In genomic region chr2:113889471-113890252, GRCh38 we compare ENCODE assay signal across 1 cellular context.
A peak's percentile ranks its signal among the peaks of the same experiment; 100 is the strongest.
TF ChIP-seq lines count a peak whose summit lies in the region.

Gene ACTR3, plus strand, starts transcription at chr2:113890089. Its CDS starts 191 bp downstream, at chr2:113890280.

TF ChIP-seq in K562, 482 proteins besides CTCF, POLR2A, EP300 and RAD21 (continued from another document and continues in another):
- no peak for TF ChIP-seq E4F1 (CRISPR knock-in tag; IDR thresholded peaks at IDR 0.05; ENCODE audit: borderline replicate concordance)
- TF ChIP-seq ZNF124 (CRISPR knock-in tag; IDR thresholded peaks at IDR 0.05), result no peak
- TF ChIP-seq ZNF431 (CRISPR knock-in tag; IDR thresholded peaks at IDR 0.05), result no peak; the same call in 1 of the 2 replicates
- TF ChIP-seq SIN3B (IDR thresholded peaks at IDR 0.05; ENCODE audit: low read depth), result 0 out of 2 replicates have a peak, but pooled peaks have one; percentile 33
- TF ChIP-seq CHD2 (IDR thresholded peaks at IDR 0.05; ENCODE audit: low read depth, low read length), result no peak
- TF ChIP-seq ZNF184 (CRISPR knock-in tag; IDR thresholded peaks at IDR 0.05), result no peak
- no peak for TF ChIP-seq TCF7 (IDR thresholded peaks at IDR 0.05; ENCODE audit: borderline replicate concordance)
- TF ChIP-seq KDM4B (IDR thresholded peaks at IDR 0.05; ENCODE audit: borderline replicate concordance in 2 of 2, low read depth in 1 of 2), result peak in 1 of 2 experiments; percentile 95; a peak in 2 of 4 replicates
- no peak for TF ChIP-seq ZNF76 (CRISPR knock-in tag; IDR thresholded peaks at IDR 0.05; ENCODE audit: borderline replicate concordance)
- TF ChIP-seq FOS (IDR thresholded peaks at IDR 0.05; ENCODE audit: extremely low read depth, insufficient read length), result no peak
- TF ChIP-seq E2F3 (CRISPR knock-in tag; IDR thresholded peaks at IDR 0.05), result no peak
- no peak for TF ChIP-seq RERE (CRISPR knock-in tag; IDR thresholded peaks at IDR 0.05; ENCODE audit: borderline replicate concordance)
- no peak for TF ChIP-seq MECOM (CRISPR knock-in tag; IDR thresholded peaks at IDR 0.05)
- TF ChIP-seq SP2 (IDR thresholded peaks at IDR 0.05; ENCODE audit: extremely low read depth, low read depth, low read length, poor library complexity, severe bottlenecking), result no peak
- no peak for TF ChIP-seq SRSF3 (IDR thresholded peaks at IDR 0.05; ENCODE audit: insufficient read depth, low read length)
- TF ChIP-seq DIDO1 (tag; IDR thresholded peaks at IDR 0.05; ENCODE audit: low read depth), result no peak
- TF ChIP-seq ATF2 (CRISPR knock-in tag; IDR thresholded peaks at IDR 0.05), result no peak
- TF ChIP-seq LCOR (CRISPR knock-in tag; IDR thresholded peaks at IDR 0.05), result no peak; the same call in 1 of the 2 replicates
- no peak for TF ChIP-seq ZNF785 (CRISPR knock-in tag; IDR thresholded peaks at IDR 0.05)
- peak; percentile 60 for TF ChIP-seq GTF2B (IDR thresholded peaks at IDR 0.05; ENCODE audit: extremely low read depth, insufficient read length)
- peak; percentile 94 for TF ChIP-seq HMBOX1 (IDR thresholded peaks at IDR 0.05)
- TF ChIP-seq NONO (IDR thresholded peaks at IDR 0.05; ENCODE audit: low read depth in 2 of 2, low read length in 1 of 2), result peak; percentile 24 to 25; a peak in 3 of 4 replicates
- peak; percentile 2; the same call in 1 of the 2 replicates for TF ChIP-seq ZNF644 (tag; IDR thresholded peaks at IDR 0.05; ENCODE audit: low read depth)
- TF ChIP-seq JUND (IDR thresholded peaks at IDR 0.05; ENCODE audit: borderline replicate concordance, low read depth, low read length), result peak; percentile 35; the same call in 1 of the 2 replicates
- peak; percentile 69; the same call in 1 of the 3 replicates for TF ChIP-seq JUND (tag; IDR thresholded peaks at IDR 0.05; ENCODE audit: borderline replicate concordance, low read depth, low read length)
- peak; percentile 79 for TF ChIP-seq DACH1 (IDR thresholded peaks at IDR 0.05; ENCODE audit: partially characterized antibody)
- TF ChIP-seq PTTG1 (tag; IDR thresholded peaks at IDR 0.05; ENCODE audit: low read depth), result no peak
- TF ChIP-seq POLR2H (tag; IDR thresholded peaks at IDR 0.05; ENCODE audit: low read depth), result peak; percentile 97
- TF ChIP-seq RNF2 (IDR thresholded peaks at IDR 0.05), result peak; percentile 56
- 0 out of 2 replicates have a peak, but pooled peaks have one; percentile 25 for TF ChIP-seq MEF2D (tag; conservative IDR thresholded peaks at IDR 0.05; ENCODE audit: low read depth)
- TF ChIP-seq ZFPM2 (CRISPR knock-in tag; IDR thresholded peaks at IDR 0.05), result no peak
- peak; percentile 69; the same call in 1 of the 2 replicates for TF ChIP-seq KLF1 (tag; IDR thresholded peaks at IDR 0.05)
- TF ChIP-seq ZNF12 (CRISPR knock-in tag; IDR thresholded peaks at IDR 0.05), result peak; percentile 63; the same call in 1 of the 2 replicates
- no peak for TF ChIP-seq NFXL1 (CRISPR knock-in tag; IDR thresholded peaks at IDR 0.05)
- no peak for TF ChIP-seq USF2 (CRISPR knock-in tag; IDR thresholded peaks at IDR 0.05)
- TF ChIP-seq TRIM24 (IDR thresholded peaks at IDR 0.05), result peak in 1 of 2 experiments; percentile 45; a peak in 2 of 4 replicates
- TF ChIP-seq ZNF655 (CRISPR knock-in tag; IDR thresholded peaks at IDR 0.05), result no peak
- TF ChIP-seq RHOXF2B (CRISPR knock-in tag; conservative IDR thresholded peaks at IDR 0.05), result no peak
- no peak for TF ChIP-seq ZNF830 (CRISPR knock-in tag; IDR thresholded peaks at IDR 0.05)
- no peak for TF ChIP-seq NR4A1 (CRISPR knock-in tag; IDR thresholded peaks at IDR 0.05)
- TF ChIP-seq NR4A1 (tag; IDR thresholded peaks at IDR 0.05), result no peak; the same call in 1 of the 2 replicates
- peak; percentile 23; the same call in 1 of the 2 replicates for TF ChIP-seq ZNF511 (CRISPR knock-in tag; IDR thresholded peaks at IDR 0.05)
- TF ChIP-seq ATF7 (IDR thresholded peaks at IDR 0.05), result peak; percentile 85
- no peak for TF ChIP-seq THRB (CRISPR knock-in tag; conservative IDR thresholded peaks at IDR 0.05)
- TF ChIP-seq ZNF77 (CRISPR knock-in tag; IDR thresholded peaks at IDR 0.05), result no peak
- TF ChIP-seq LEF1 (IDR thresholded peaks at IDR 0.05), result peak; percentile 56
- TF ChIP-seq TCF7L2 (IDR thresholded peaks at IDR 0.05; ENCODE audit: low read depth, low read length), result no peak
- no peak for TF ChIP-seq STAT5B (CRISPR knock-in tag; IDR thresholded peaks at IDR 0.05)
- no peak for TF ChIP-seq ZFP91 (CRISPR knock-in tag; IDR thresholded peaks at IDR 0.05)
- peak; percentile 100 for TF ChIP-seq MAZ (CRISPR knock-in tag; conservative IDR thresholded peaks at IDR 0.05 in 1 of 2, IDR thresholded peaks at IDR 0.05 in 1 of 2)
- TF ChIP-seq LARP7 (IDR thresholded peaks at IDR 0.05), result no peak; the same call in 1 of the 2 replicates
- TF ChIP-seq SRSF9 (IDR thresholded peaks at IDR 0.05; ENCODE audit: borderline replicate concordance, low read depth, low read length), result no peak
- peak; percentile 54; the same call in 1 of the 2 replicates for TF ChIP-seq FOSL1 (tag; conservative IDR thresholded peaks at IDR 0.05)
- peak; percentile 2 for TF ChIP-seq PHF20 (IDR thresholded peaks at IDR 0.05; ENCODE audit: partially characterized antibody)
